ENCODE assay signal across 23 cellular contexts in the genomic region with DNA sequence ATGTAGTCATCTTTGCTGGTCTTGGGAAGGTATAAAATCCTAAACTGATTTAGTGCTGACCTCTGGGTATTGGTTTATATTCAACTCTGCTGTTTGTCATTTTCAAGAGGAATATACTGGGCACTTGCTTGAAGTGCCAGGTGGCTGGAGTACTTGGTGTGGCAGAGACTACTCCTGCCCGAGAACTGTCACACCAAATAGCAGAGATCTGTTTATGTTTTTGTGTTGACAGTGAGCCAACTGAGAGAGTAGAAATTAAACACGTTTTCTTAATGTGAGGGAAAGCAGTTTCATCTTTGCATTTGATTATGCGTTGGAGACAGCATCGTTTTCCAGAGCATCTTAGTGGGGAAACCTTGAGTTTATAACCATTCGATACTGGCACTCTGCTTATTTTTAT.
"Had no signal": no experiment of that assay in that cellular context is flagged by ENCODE, and none has a peak within 500 bp of the region (broad histone marks: within the 10 kb centered on the region; RNA-seq: fewer than 3 reads in every experiment).

No MANE protein-coding gene starts in this region.

- H3K9me3 Mint-ChIP-seq: activated CD4-positive, alpha-beta T cell treated with anti-CD3 and anti-CD28 coated beads, Interleukin-2, amount 10 ng/mL, durations not matched to agents 7 days and 5 days; activated CD8-positive, alpha-beta T cell treated with anti-CD3 and anti-CD28 coated beads for 36 hours; activated naive CD4-positive, alpha-beta T cell treated with anti-CD3 and anti-CD28 coated beads, Interleukin-2, amount 10 ng/mL, durations not matched to agents 7 days and 5 days; dendritic cell treated with granulocyte-macrophage colony-stimulating factor and Interleukin-4, amounts not matched to agents 40 ng/mL and 50 ng/mL, for 4 days; immature natural killer cell; naive B cell; stimulated activated effector memory CD8-positive, alpha-beta T cell treated with anti-CD3 and anti-CD28 coated beads, Interleukin-12 subunit alpha, Interleukin-12 subunit beta, amount 100 ng/mL, for 72 hours; stimulated activated naive CD8-positive, alpha-beta T cell treated with anti-CD3 and anti-CD28 coated beads, Interleukin-15, amount 100 ng/mL, for 72 hours had no signal

- H3K4me3 Mint-ChIP-seq: activated CD4-positive, alpha-beta T cell treated with anti-CD3 and anti-CD28 coated beads, Interleukin-2, amount 10 ng/mL, durations not matched to agents 7 days and 5 days; activated CD8-positive, alpha-beta memory T cell treated with anti-CD3 and anti-CD28 coated beads, Interleukin-2, amount 10 ng/mL, durations not matched to agents 7 days and 5 days; activated CD8-positive, alpha-beta T cell treated with anti-CD3 and anti-CD28 coated beads for 36 hours; activated naive CD4-positive, alpha-beta T cell treated with anti-CD3 and anti-CD28 coated beads, Interleukin-2, amount 10 ng/mL, durations not matched to agents 7 days and 5 days; dendritic cell treated with granulocyte-macrophage colony-stimulating factor and Interleukin-4, amounts not matched to agents 40 ng/mL and 50 ng/mL, for 4 days; immature natural killer cell; naive B cell; stimulated activated effector memory CD8-positive, alpha-beta T cell treated with anti-CD3 and anti-CD28 coated beads, Interleukin-12 subunit alpha, Interleukin-12 subunit beta, amount 100 ng/mL, for 72 hours; stimulated activated naive CD8-positive, alpha-beta T cell treated with anti-CD3 and anti-CD28 coated beads, Interleukin-15, amount 100 ng/mL, for 72 hours had no signal

- H3K27me3 ChIP-seq: left lung had no signal

- H3K27ac Mint-ChIP-seq: activated CD4-positive, alpha-beta T cell treated with anti-CD3 and anti-CD28 coated beads, Interleukin-2, amount 10 ng/mL, durations not matched to agents 7 days and 5 days; activated CD8-positive, alpha-beta memory T cell treated with anti-CD3 and anti-CD28 coated beads, Interleukin-2, amount 10 ng/mL, durations not matched to agents 7 days and 5 days; activated CD8-positive, alpha-beta T cell treated with anti-CD3 and anti-CD28 coated beads for 36 hours; activated naive CD4-positive, alpha-beta T cell treated with anti-CD3 and anti-CD28 coated beads, Interleukin-2, amount 10 ng/mL, durations not matched to agents 7 days and 5 days; dendritic cell treated with granulocyte-macrophage colony-stimulating factor and Interleukin-4, amounts not matched to agents 40 ng/mL and 50 ng/mL, for 4 days; immature natural killer cell; stimulated activated effector memory CD8-positive, alpha-beta T cell treated with anti-CD3 and anti-CD28 coated beads, Interleukin-12 subunit alpha, Interleukin-12 subunit beta, amount 100 ng/mL, for 72 hours; stimulated activated naive CD8-positive, alpha-beta T cell treated with anti-CD3 and anti-CD28 coated beads, Interleukin-15, amount 100 ng/mL, for 72 hours had no signal

- H3K9me3 ChIP-seq: left lung, suprapubic skin, tibial nerve had no signal

- H3K4me1 Mint-ChIP-seq: activated CD8-positive, alpha-beta memory T cell treated with anti-CD3 and anti-CD28 coated beads, Interleukin-2, amount 10 ng/mL, durations not matched to agents 7 days and 5 days; naive B cell; stimulated activated effector memory CD8-positive, alpha-beta T cell treated with anti-CD3 and anti-CD28 coated beads, Interleukin-12 subunit alpha, Interleukin-12 subunit beta, amount 100 ng/mL, for 72 hours had no signal

- H3K36me3 ChIP-seq: cardiac muscle cell, left lung, suprapubic skin, tibial nerve had no signal

- DNase-seq: activated CD4-positive, alpha-beta T cell treated with anti-CD3 and anti-CD28 coated beads, Interleukin-2, amount 10 ng/mL, durations not matched to agents 7 days and 5 days; activated CD4-positive, CD25-positive, alpha-beta regulatory T cell treated with anti-CD3 and anti-CD28 coated beads, Interleukin-2, amount 50 U/mL, for 72 hours; activated CD8-positive, alpha-beta memory T cell treated with anti-CD3 and anti-CD28 coated beads, Interleukin-2, amount 10 ng/mL, durations not matched to agents 7 days and 5 days; activated CD8-positive, alpha-beta T cell treated with anti-CD3 and anti-CD28 coated beads for 36 hours; activated effector memory CD4-positive, alpha-beta T cell treated with anti-CD3 and anti-CD28 coated beads, Interleukin-2, amount 50 U/mL, for 16 hours; activated naive CD4-positive, alpha-beta T cell treated with anti-CD3 and anti-CD28 coated beads, Interleukin-2, amount 10 ng/mL, durations not matched to agents 7 days and 5 days; activated T-cell treated with anti-CD3 and anti-CD28 coated beads for 4 hours; effector CD8-positive, alpha-beta T cell; immature natural killer cell; left lung; naive B cell; occipital lobe; small intestine; stimulated activated CD4-positive, alpha-beta T cell treated with anti-CD3 and anti-CD28 coated beads, Interleukin-2, amount 100 ng/mL, for 24 hours; stimulated activated naive CD8-positive, alpha-beta T cell treated with anti-CD3 and anti-CD28 coated beads, Interleukin-15, amount 100 ng/mL, for 72 hours had no signal

- H3K4me3 ChIP-seq: cardiac muscle cell, left lung, lung, suprapubic skin, tibial nerve had no signal

- H3K27ac ChIP-seq: cardiac muscle cell, left lung, suprapubic skin, tibial nerve, VCaP had no signal

- H3K4me1 ChIP-seq: left lung had no signal

- H3K27me3 Mint-ChIP-seq: activated CD8-positive, alpha-beta T cell treated with anti-CD3 and anti-CD28 coated beads for 36 hours; dendritic cell treated with granulocyte-macrophage colony-stimulating factor and Interleukin-4, amounts not matched to agents 40 ng/mL and 50 ng/mL, for 4 days had no signal

- H3K36me3 Mint-ChIP-seq: activated CD8-positive, alpha-beta memory T cell treated with anti-CD3 and anti-CD28 coated beads, Interleukin-2, amount 10 ng/mL, durations not matched to agents 7 days and 5 days; activated naive CD4-positive, alpha-beta T cell treated with anti-CD3 and anti-CD28 coated beads, Interleukin-2, amount 10 ng/mL, durations not matched to agents 7 days and 5 days; immature natural killer cell; naive B cell; stimulated activated effector memory CD8-positive, alpha-beta T cell treated with anti-CD3 and anti-CD28 coated beads, Interleukin-12 subunit alpha, Interleukin-12 subunit beta, amount 100 ng/mL, for 72 hours had no signal

- ATAC-seq: activated CD8-positive, alpha-beta memory T cell treated with anti-CD3 and anti-CD28 coated beads, Interleukin-2, amount 10 ng/mL, durations not matched to agents 7 days and 5 days; activated CD8-positive, alpha-beta T cell treated with anti-CD3 and anti-CD28 coated beads for 36 hours; left lung; sciatic nerve; stimulated activated effector memory CD8-positive, alpha-beta T cell treated with anti-CD3 and anti-CD28 coated beads, Interleukin-12 subunit alpha, Interleukin-12 subunit beta, amount 100 ng/mL, for 72 hours; stimulated activated naive CD8-positive, alpha-beta T cell treated with anti-CD3 and anti-CD28 coated beads, Interleukin-15, amount 100 ng/mL, for 72 hours had no signal
